1 cellular context compared by ENCODE assay signal in the genomic region with DNA sequence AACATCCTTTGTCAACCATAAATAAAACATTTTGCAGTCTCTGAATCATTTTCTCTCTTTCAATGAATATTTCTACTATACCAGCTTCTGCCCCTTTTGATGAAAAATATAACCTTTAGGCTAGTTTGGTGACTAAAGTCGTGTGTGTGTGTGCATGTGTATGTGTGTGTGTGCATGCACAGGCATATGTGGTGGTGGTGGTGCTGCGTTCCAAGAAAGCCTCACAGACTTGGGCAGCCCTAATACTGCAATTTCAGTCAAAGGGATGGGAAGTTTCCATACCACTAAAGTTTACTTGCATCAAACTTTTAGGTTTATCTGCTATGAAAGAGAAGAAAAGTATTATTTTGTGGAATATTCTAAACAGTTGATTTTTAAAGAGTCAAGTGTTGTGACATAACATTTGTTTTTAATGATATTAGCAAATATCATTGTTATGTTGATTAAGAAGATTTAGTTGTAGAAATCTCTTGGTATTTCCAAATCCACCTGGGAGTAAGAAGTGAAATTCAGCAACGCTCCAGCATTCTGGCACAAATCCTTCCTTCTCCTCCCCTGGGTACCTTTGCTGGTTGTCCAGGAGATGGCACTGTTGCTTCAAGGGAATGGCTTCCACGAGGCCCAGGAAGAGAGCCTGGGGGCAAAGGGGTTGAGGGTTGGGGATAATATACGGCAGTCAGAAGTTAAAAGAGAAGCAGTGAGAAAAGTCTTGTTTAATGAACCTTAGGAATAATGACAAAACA.
TF ChIP-seq lines count a peak whose summit lies in the region.

No MANE protein-coding gene starts in this region.

TF ChIP-seq in SK-N-SH, 30 proteins besides CTCF, POLR2A, EP300 and RAD21 (continued from another document):
- TF ChIP-seq EZH2phosphoT487 (IDR thresholded peaks at IDR 0.05; ENCODE audit: borderline replicate concordance, low read depth), result no peak
- no peak for TF ChIP-seq JUND (IDR thresholded peaks at IDR 0.05)
- TF ChIP-seq FOXJ3 (CRISPR knock-in tag; IDR thresholded peaks at IDR 0.05), result no peak
- TF ChIP-seq GATA2 (CRISPR knock-in tag; IDR thresholded peaks at IDR 0.05), result no peak
- TF ChIP-seq NFIC (IDR thresholded peaks at IDR 0.05; ENCODE audit: borderline replicate concordance), result no peak
